Comparison of ENCODE assay signal across 1 cellular context in the genomic region with DNA sequence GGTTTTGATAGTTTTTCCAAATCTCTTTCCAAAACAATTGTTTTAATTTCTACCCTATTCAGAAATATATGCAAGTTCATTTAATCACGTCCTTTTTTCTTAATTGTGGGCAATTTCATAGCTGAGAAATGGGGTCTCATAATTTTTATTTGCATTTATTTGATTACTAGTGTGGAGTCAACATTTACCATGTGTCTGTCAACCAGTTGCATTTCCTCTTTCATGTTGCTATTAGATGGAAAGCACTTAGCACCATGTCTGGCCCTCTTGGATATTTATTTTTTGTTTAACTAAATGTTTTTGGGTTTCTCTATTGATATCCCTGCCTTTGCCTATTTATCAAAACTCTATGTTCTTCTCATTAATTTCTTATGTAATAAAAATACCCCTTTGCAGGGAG.
TF ChIP-seq lines count a peak whose summit lies in the region.

No MANE protein-coding gene starts in this region.

TF ChIP-seq in GM12878, 131 proteins besides CTCF, POLR2A, EP300 and RAD21:
- TF ChIP-seq, protein P1, sequence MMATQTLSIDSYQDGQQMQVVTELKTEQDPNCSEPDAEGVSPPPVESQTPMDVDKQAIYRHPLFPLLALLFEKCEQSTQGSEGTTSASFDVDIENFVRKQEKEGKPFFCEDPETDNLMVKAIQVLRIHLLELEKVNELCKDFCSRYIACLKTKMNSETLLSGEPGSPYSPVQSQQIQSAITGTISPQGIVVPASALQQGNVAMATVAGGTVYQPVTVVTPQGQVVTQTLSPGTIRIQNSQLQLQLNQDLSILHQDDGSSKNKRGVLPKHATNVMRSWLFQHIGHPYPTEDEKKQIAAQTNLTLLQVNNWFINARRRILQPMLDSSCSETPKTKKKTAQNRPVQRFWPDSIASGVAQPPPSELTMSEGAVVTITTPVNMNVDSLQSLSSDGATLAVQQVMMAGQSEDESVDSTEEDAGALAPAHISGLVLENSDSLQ (IDR thresholded peaks at IDR 0.05) = 0 out of 2 replicates have a peak, but pooled peaks have one; percentile 22
